ENCODE assay signal across 21 cellular contexts in the genomic region with DNA sequence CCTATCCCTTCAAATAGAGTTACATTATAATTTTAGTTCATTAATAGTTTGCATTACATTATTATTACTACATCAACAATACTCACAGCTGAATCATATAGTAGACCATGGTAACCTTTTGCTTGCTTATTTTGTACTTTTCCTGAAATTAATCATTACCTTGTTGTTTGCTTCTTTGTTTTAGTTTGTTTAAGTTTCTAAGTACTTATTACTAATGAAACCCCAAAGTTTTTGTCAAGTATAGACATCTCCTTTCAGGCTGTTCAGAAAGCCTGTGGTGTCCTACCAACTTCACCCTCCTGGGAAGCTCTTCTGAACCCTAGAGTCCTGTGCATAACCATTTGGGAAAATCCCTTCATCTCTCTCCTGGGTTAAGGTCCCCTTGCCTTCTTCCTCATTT.
"Had no signal": no experiment of that assay in that cellular context is flagged by ENCODE, and none has a peak within 500 bp of the region (broad histone marks: within the 10 kb centered on the region; RNA-seq: fewer than 3 reads in every experiment).

No MANE protein-coding gene starts in this region.

- H3K27ac Mint-ChIP-seq: activated CD4-positive, alpha-beta T cell treated with anti-CD3 and anti-CD28 coated beads, Interleukin-2, amount 10 ng/mL, durations not matched to agents 7 days and 5 days; mesothelial cell of epicardium; nephron progenitor cell had no signal

- H3K9me3 Mint-ChIP-seq: activated CD4-positive, alpha-beta T cell treated with anti-CD3 and anti-CD28 coated beads, Interleukin-2, amount 10 ng/mL, durations not matched to agents 7 days and 5 days; activated naive CD4-positive, alpha-beta T cell treated with anti-CD3 and anti-CD28 coated beads, Interleukin-2, amount 50 U/mL, for 72 hours had no signal

- H3K36me3 Mint-ChIP-seq: activated naive CD4-positive, alpha-beta T cell treated with anti-CD3 and anti-CD28 coated beads, Interleukin-2, amount 50 U/mL, for 72 hours; mesothelial cell of epicardium had no signal

- H3K27me3 ChIP-seq: adrenal gland, stomach had no signal

- DNase-seq: activated CD4-positive, alpha-beta T cell treated with anti-CD3 and anti-CD28 coated beads, Interleukin-2, amount 10 ng/mL, durations not matched to agents 7 days and 5 days; activated CD8-positive, alpha-beta memory T cell treated with anti-CD3 and anti-CD28 coated beads for 24 hours; activated CD8-positive, alpha-beta memory T cell treated with anti-CD3 and anti-CD28 coated beads, Interleukin-2, amount 50 U/mL, for 48 hours; activated gamma-delta T cell treated with Interleukin-2 at 50 U/mL for 16 hours; adrenal gland; dermis blood vessel endothelial cell; effector memory CD4-positive, alpha-beta T cell; foreskin melanocyte; glutamatergic neuron; hippocampal formation; lower lobe of right lung; nephron progenitor cell; occipital lobe; stimulated activated CD4-positive, alpha-beta T cell treated with anti-CD3 and anti-CD28 coated beads, Interleukin-12 subunit alpha, Interleukin-12 subunit beta, amount 100 ng/mL, for 4 hours; stimulated activated CD4-positive, alpha-beta T cell treated with anti-CD3 and anti-CD28 coated beads, Interleukin-1b, Interleukin-23, amount 100 ng/mL, for 48 hours; stimulated activated CD8-positive, alpha-beta memory T cell treated with anti-CD3 and anti-CD28 coated beads, Interleukin-4, amount 100 ng/mL, for 48 hours; stomach; T-helper 1 cell; trophoblast cell had no signal

- H3K4me3 Mint-ChIP-seq: activated CD4-positive, alpha-beta T cell treated with anti-CD3 and anti-CD28 coated beads, Interleukin-2, amount 10 ng/mL, durations not matched to agents 7 days and 5 days; mesothelial cell of epicardium; nephron progenitor cell had no signal

- H3K9me3 ChIP-seq: adrenal gland, lower lobe of right lung, stomach had no signal

- H3K36me3 ChIP-seq: adrenal gland, lower lobe of right lung, stomach had no signal

- ATAC-seq: activated naive CD4-positive, alpha-beta T cell treated with anti-CD3 and anti-CD28 coated beads, Interleukin-2, amount 50 U/mL, for 72 hours; lower lobe of right lung had no signal

- H3K4me3 ChIP-seq: adrenal gland, lower lobe of right lung, stomach had no signal

- H3K4me1 ChIP-seq: adrenal gland, lower lobe of right lung had no signal

- H3K27ac ChIP-seq: adrenal gland, lower lobe of right lung, stomach had no signal
